ENCODE assay signal across 8 cellular contexts in genomic region chr11:1245717-1246116, GRCh38. TPM values are rescaled to one million over a fixed set of nuclear protein-coding genes. Genes with fewer than 3 reads are reported as not detected.
"Had no signal": no experiment of that assay in that cellular context is flagged by ENCODE, and none has a peak within 500 bp of the region (broad histone marks: within the 10 kb centered on the region; RNA-seq: fewer than 3 reads in every experiment).

No MANE protein-coding gene starts in this region.

RNA-seq across cellular contexts. Expression of gene MUC5B, which starts 22.9 kb away (rescaled TPM):
- total RNA-seq: naive thymus-derived CD4-positive, alpha-beta T cell; natural killer cell; osteocyte; pulmonary artery endothelial cell; right atrium auricular region; smooth muscle cell; ureter had no signal
- polyA plus RNA-seq: naive thymus-derived CD4-positive, alpha-beta T cell; neural cell; smooth muscle cell had no signal
